11 cellular contexts compared by ENCODE assay signal in genomic region chr5:155759252-155759651, GRCh38.
"Had no signal": no experiment of that assay in that cellular context is flagged by ENCODE, and none has a peak within 500 bp of the region (broad histone marks: within the 10 kb centered on the region; RNA-seq: fewer than 3 reads in every experiment).

No MANE protein-coding gene starts in this region.

- H3K4me3 ChIP-seq: GM23248, GM23338, HAP-1 had no signal

- H3K4me1 ChIP-seq: HAP-1 had no signal

- ATAC-seq: GM23338, HCT116 had no signal

- H2AFZ ChIP-seq: GM23248, GM23338 had no signal

- H3K9ac ChIP-seq: GM23248 had no signal

- H3K4me2 ChIP-seq: GM23338 had no signal

- DNase-seq: GM23248, GOT3, H7, H9, HCEC 1CT, HFFc6 had no signal

- H3K36me3 ChIP-seq: HAP-1 had no signal

- FAIRE-seq: H1, H54 had no signal

- H3K27ac ChIP-seq: GM23248 had no signal

- H3K9me3 ChIP-seq: HAP-1 had no signal
